In the genomic region with DNA sequence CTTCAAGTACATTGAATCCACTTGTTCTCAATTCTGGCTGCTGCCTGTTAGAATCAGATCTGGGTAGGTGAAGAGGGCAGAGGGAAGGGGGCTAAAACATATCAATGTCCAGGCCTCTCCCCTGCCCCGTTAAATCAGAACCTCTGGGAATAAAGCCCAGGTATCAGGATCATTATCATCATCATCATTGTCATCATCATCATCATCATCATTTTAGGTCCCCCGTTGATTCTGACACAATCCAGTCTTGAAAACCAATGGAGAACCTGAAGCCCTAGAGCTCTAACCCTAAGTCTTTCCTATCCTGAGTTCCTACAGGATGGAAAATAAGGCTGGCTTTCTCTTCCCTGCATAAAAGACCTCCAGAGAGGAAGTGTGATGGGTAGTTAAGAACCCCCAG, we compare ENCODE assay signal across 28 cellular contexts.
"Had no signal": no experiment of that assay in that cellular context is flagged by ENCODE, and none has a peak within 500 bp of the region (broad histone marks: within the 10 kb centered on the region; RNA-seq: fewer than 3 reads in every experiment).

No MANE protein-coding gene starts in this region.

- H3K27ac ChIP-seq: colonic mucosa, coronary artery, dorsolateral prefrontal cortex, epithelial cell of prostate, esophagus muscularis mucosa, esophagus squamous epithelium, foreskin keratinocyte, gastrocnemius medialis, gastroesophageal sphincter, heart left ventricle, heart right ventricle had no signal

- FAIRE-seq: colon, endometrium, endothelial cell of umbilical vein, frontal cortex had no signal

- ATAC-seq: effector memory CD8-positive, alpha-beta T cell; esophagus mucosa; foreskin keratinocyte; gastrocnemius medialis; gastroesophageal sphincter; heart left ventricle; heart right ventricle had no signal

- DNase-seq: colonic mucosa; cortex of kidney; dermis blood vessel endothelial cell; dorsolateral prefrontal cortex; effector CD4-positive, alpha-beta T cell; effector CD8-positive, alpha-beta T cell; effector memory CD4-positive, alpha-beta T cell; effector memory CD8-positive, alpha-beta T cell; endodermal cell; erythroblast; esophagus squamous epithelium; foreskin fibroblast; foreskin keratinocyte; foreskin melanocyte; gastrocnemius medialis; glutamatergic neuron; head of caudate nucleus; heart left ventricle; heart right ventricle had no signal

- H3K9me3 ChIP-seq: colonic mucosa, esophagus muscularis mucosa, esophagus squamous epithelium, gastrocnemius medialis, gastroesophageal sphincter, heart left ventricle, heart right ventricle had no signal

- H3K4me3 ChIP-seq: colonic mucosa, coronary artery, dorsolateral prefrontal cortex, esophagus muscularis mucosa, esophagus squamous epithelium, gastrocnemius medialis, gastroesophageal sphincter, heart left ventricle, heart right ventricle had no signal

- H3K4me1 ChIP-seq: colonic mucosa, esophagus muscularis mucosa, esophagus squamous epithelium, foreskin keratinocyte, gastrocnemius medialis, gastroesophageal sphincter, heart left ventricle, heart right ventricle had no signal

- H3K36me3 ChIP-seq: colonic mucosa, esophagus muscularis mucosa, esophagus squamous epithelium, gastrocnemius medialis, gastroesophageal sphincter, heart left ventricle, heart right ventricle had no signal
